In genomic region chr17:19307521-19307920, GRCh38 we compare ENCODE assay signal across 18 cellular contexts. TPM values are rescaled to one million over a fixed set of nuclear protein-coding genes. Genes with fewer than 3 reads are reported as not detected.
DNase-seq lines count a peak whose midpoint lies in the region; ATAC-seq, FAIRE-seq and TF ChIP-seq lines count a peak whose summit lies in the region.
"Had no signal": no experiment of that assay in that cellular context is flagged by ENCODE, and none has a peak within 500 bp of the region (broad histone marks: within the 10 kb centered on the region; RNA-seq: fewer than 3 reads in every experiment).

No MANE protein-coding gene starts in this region.

- peaks cover 0 to 6% (median 0%) of the 10 kb centered on the region in 4 donors for H3K36me3 ChIP-seq in right lobe of liver
- peaks cover 9 to 19% of the 10 kb centered on the region in 2 experiments for H3K36me3 ChIP-seq in HepG2 (replicated peaks in 1 of 2; ENCODE audit: control insufficient read depth in 1 of 2, insufficient read depth in 2 of 2, low read length in 2 of 2)
- H3K36me3 ChIP-seq in endodermal cell (ENCODE audit: control insufficient read depth, insufficient read depth, low read length): peaks cover 15% of the 10 kb centered on the region

- peak overlapping the region; percentile 66; the same call in 1 of the 2 replicates for H3K27ac Mint-ChIP-seq in WTC11
- no peak overlapping the region for H3K27ac Mint-ChIP-seq in endodermal cell
- no peak overlapping the region for H3K27ac Mint-ChIP-seq in HFFc6

- POLR2A ChIA-PET in HepG2 (lab: Yijun Ruan, JAX): no interaction called here
- POLR2A ChIA-PET in WTC11 (lab: Charles Lee): interaction anchor here (0.6 to 0.7 kb wide), 2 partner anchors 15 to 61 kb away, joined by 3 to 10 read pairs; no protein-coding TSS in a partner anchor

- H2AFZ ChIP-seq in HepG2 (ENCODE audit: low read length): no peak overlapping the region
- H2AFZ ChIP-seq: GM23248 had no signal

- no peak for FAIRE-seq in HepG2 (lab: Jason Lieb, UNC)

- no peak for TF ChIP-seq POLR2A in right lobe of liver (IDR thresholded peaks at IDR 0.05)
- no peak for TF ChIP-seq POLR2A in HepG2 (IDR thresholded peaks at IDR 0.05; ENCODE audit: insufficient read depth in 1 of 2, low read depth in 2 of 2, low read length in 2 of 2)

- no peak overlapping the region for H3K27ac ChIP-seq in right lobe of liver
- no peak overlapping the region for H3K27ac ChIP-seq in HepG2 (ENCODE audit: extremely low read length, insufficient read depth, low read length)
- no peak overlapping the region for H3K27ac ChIP-seq in endodermal cell (ENCODE audit: low read depth, low read length)
- H3K27ac ChIP-seq in substantia nigra (ENCODE audit: low read depth, low read length, poor library complexity, severe bottlenecking): peak overlapping the region; percentile 95
- H3K27ac ChIP-seq: GM23248, SJSA1 had no signal

- BruUV-seq in HepG2 (replicated peaks; lab: Mats Ljungman, UMichigan): no TSS peak

- H3K27me3 ChIP-seq in right lobe of liver (no peaks in the 10 kb centered on the region), HepG2 (ENCODE audit: control insufficient read depth in 1 of 2, insufficient read depth in 2 of 2, low read length in 2 of 2) (no peaks in the 10 kb centered on the region), endodermal cell (ENCODE audit: control insufficient read depth, insufficient read depth, low read length, poor library complexity, severe bottlenecking) (no peaks in the 10 kb centered on the region)
- H3K27me3 ChIP-seq: SJSA1 had no signal

- H3K4me1 Mint-ChIP-seq in WTC11 (peaks cover 8% of the 10 kb centered on the region), endodermal cell (no peaks in the 10 kb centered on the region), HFFc6 (ENCODE audit: low read depth) (peaks cover 52% of the 10 kb centered on the region)

- H3K9ac ChIP-seq in HepG2 (ENCODE audit: insufficient read depth, low read depth, low read length) (no peak overlapping the region), endodermal cell (ENCODE audit: extremely low read depth, low read length, poor library complexity, severe bottlenecking) (no peak overlapping the region)
- H3K9ac ChIP-seq: GM23248 had no signal

- H3K9me3 Mint-ChIP-seq in WTC11 (no peaks in the 10 kb centered on the region), endodermal cell (no peaks in the 10 kb centered on the region), HFFc6 (no peaks in the 10 kb centered on the region)
- H3K9me3 Mint-ChIP-seq: CD4-positive, alpha-beta T cell had no signal

- no peak for TF ChIP-seq CTCF in right lobe of liver (IDR thresholded peaks at IDR 0.05)
- TF ChIP-seq CTCF in HepG2 (CRISPR knock-in tag; IDR thresholded peaks at IDR 0.05): no peak
- no peak for TF ChIP-seq CTCF in WTC11 (IDR thresholded peaks at IDR 0.05)
- TF ChIP-seq CTCF in endodermal cell (conservative IDR thresholded peaks at IDR 0.05): no peak
- no peak for TF ChIP-seq CTCF in HFFc6 (IDR thresholded peaks at IDR 0.05)

- ATAC-seq in right lobe of liver (no peak), HepG2 (no peak), WTC11 (no peak), GM18517 (IDR thresholded peaks at IDR 0.05; ENCODE audit: unreplicated experiment) (no peak)

- no peaks in the 10 kb centered on the region for H3K79me2 ChIP-seq in HepG2 (ENCODE audit: insufficient read depth, low read length)

- no peak overlapping the region for H3K4me3 Mint-ChIP-seq in WTC11
- H3K4me3 Mint-ChIP-seq in endodermal cell: no peak overlapping the region
- H3K4me3 Mint-ChIP-seq in HFFc6: no peak overlapping the region
- H3K4me3 Mint-ChIP-seq: CD4-positive, alpha-beta T cell had no signal

- DNase-seq in right lobe of liver: peak in 2 of 3 donors; percentile 8 to 19
- no peak for DNase-seq in HepG2 (ENCODE audit: low spot score)
- no peak for DNase-seq in WTC11 (ENCODE audit: low spot score)
- peak; percentile 25 for DNase-seq in endodermal cell
- DNase-seq in substantia nigra (lab: John Stamatoyannopoulos, UW): no peak
- no peak for DNase-seq in AG08396 (ENCODE audit: low spot score)
- DNase-seq in HFFc6: no peak
- DNase-seq: CD4-positive, alpha-beta T cell; DMS53; GM23248; HCEC 1CT; MV-4-11; NCI-H1417; NCI-H1930; NCI-H510A; NCI-H774 had no signal

- H3K9me3 ChIP-seq in right lobe of liver (no peaks in the 10 kb centered on the region), HepG2 (ENCODE audit: low read length) (no peaks in the 10 kb centered on the region), endodermal cell (ENCODE audit: control insufficient read depth, low read length) (no peaks in the 10 kb centered on the region)
- H3K9me3 ChIP-seq: SJSA1 had no signal

- no peak overlapping the region for H3K4me2 ChIP-seq in HepG2 (ENCODE audit: low read depth, low read length)

- WGBS in right lobe of liver (ENCODE audit: insufficient coverage, low coverage, low lambda C conversion rate, missing lambda C conversion rate): 90% methylated on average over 7 of the region's 10 CpGs
- WGBS in HepG2 (ENCODE audit: low lambda C conversion rate): 95% methylated on average over 10 of the region's 10 CpGs
- WGBS in endodermal cell (ENCODE audit: insufficient coverage in 1 of 2, insufficient read length in 1 of 2), 2 experiments: 94 to 97% methylated on average over 3 to 10 of the region's 10 CpGs

- H3K36me3 Mint-ChIP-seq in WTC11: peaks cover 15% of the 10 kb centered on the region
- H3K36me3 Mint-ChIP-seq in endodermal cell (ENCODE audit: low read depth): peaks cover 23% of the 10 kb centered on the region
- H3K36me3 Mint-ChIP-seq in HFFc6 (ENCODE audit: low read depth): peaks cover 16% of the 10 kb centered on the region

- H3K27me3 Mint-ChIP-seq in WTC11 (ENCODE audit: low read depth): no peaks in the 10 kb centered on the region
- H3K27me3 Mint-ChIP-seq in endodermal cell (ENCODE audit: insufficient read depth): no peaks in the 10 kb centered on the region
- no peaks in the 10 kb centered on the region; the same call in 1 of the 2 replicates for H3K27me3 Mint-ChIP-seq in HFFc6 (ENCODE audit: insufficient read depth)

- TF ChIP-seq RAD21 in HepG2 (CRISPR knock-in tag; IDR thresholded peaks at IDR 0.05): no peak

- intact Hi-C loops in right lobe of liver (cut with DNase I): no loop called here
- intact Hi-C loops in HepG2 (cut with micrococcal nuclease; ENCODE audit: unreplicated experiment): no loop called here

- CTCF ChIA-PET in HepG2 (lab: Yijun Ruan, JAX; ENCODE audit: low intra/inter-chr PET ratio, low total read pairs): no interaction called here
- CTCF ChIA-PET in WTC11 (lab: Charles Lee): no interaction called here

- no peaks in the 10 kb centered on the region for H4K20me1 ChIP-seq in HepG2 (ENCODE audit: insufficient read depth, low read length)

- no peak for TF ChIP-seq EP300 in HepG2 (IDR thresholded peaks at IDR 0.05; ENCODE audit: low read depth in 2 of 2, low read length in 2 of 2)
- TF ChIP-seq EP300 in HepG2 (CRISPR knock-in tag; IDR thresholded peaks at IDR 0.05; ENCODE audit: borderline replicate concordance): no peak

- in situ Hi-C loops in HepG2 (cut with HindIII; ENCODE audit: extremely low pct_ligation_motif_present, low pct_unique_long_range_greater_than_20kb): no loop called here

- H3K4me1 ChIP-seq in right lobe of liver: peaks cover 0 to 14% (median 0%) of the 10 kb centered on the region in 4 donors
- peaks cover 36% of the 10 kb centered on the region for H3K4me1 ChIP-seq in HepG2 (ENCODE audit: insufficient read depth, low read length)
- H3K4me1 ChIP-seq in endodermal cell (ENCODE audit: control insufficient read depth, insufficient read depth, low read length): no peaks in the 10 kb centered on the region

- H3K4me3 ChIP-seq in right lobe of liver: no peak overlapping the region
- no peak overlapping the region for H3K4me3 ChIP-seq in HepG2 (replicated peaks in 1 of 3; ENCODE audit: insufficient read depth in 1 of 3, low read depth in 2 of 3, low read length in 3 of 3)
- H3K4me3 ChIP-seq in endodermal cell (ENCODE audit: low read length): no peak overlapping the region
- H3K4me3 ChIP-seq: GM23248, SJSA1 had no signal

TF ChIP-seq in HepG2, 621 proteins besides CTCF, POLR2A, EP300 and RAD21 (continues in another document):
- TF ChIP-seq ZNF101 (CRISPR knock-in tag; IDR thresholded peaks at IDR 0.05; ENCODE audit: borderline replicate concordance, low read depth): no peak

RNA-seq across cellular contexts. Expression of gene B9D1, which starts 55.0 kb away (rescaled TPM):
- total RNA-seq in right lobe of liver (10 to 100 TPM in 2 of 6 experiments, 1 to 10 TPM in 4; 2.3 to 27.9 (median 5.7) TPM), HepG2 (2016; rRNA removed; fragmentation: Illumina TruSeq; extraction: Trizol) (26.2 and 27.7 TPM in 2 replicates), WTC11 (2021) (31.9 to 39.2 TPM (median 39.0 TPM) in 3 replicates), endodermal cell (10 to 100 TPM; 37.7 to 42.8 TPM)
- total RNA-seq in HepG2 (2016; cell fraction: cytosol; rRNA removed; fragmentation: Illumina TruSeq; extraction: Trizol; ENCODE audit: low read depth): 7.2 and 9.1 TPM in 2 replicates
- 28.5 TPM in 2 replicates for total RNA-seq in HepG2 (2016; cell fraction: insoluble cytoplasmic fraction; rRNA removed; fragmentation: Illumina TruSeq; extraction: Trizol)
- 9.6 and 12.5 TPM in 2 replicates for total RNA-seq in HepG2 (2016; cell fraction: membrane; rRNA removed; fragmentation: Illumina TruSeq; extraction: Trizol)
- 16.8 and 19.2 TPM in 2 replicates for total RNA-seq in HepG2 (2016; cell fraction: nucleus; rRNA removed; fragmentation: Illumina TruSeq; extraction: Trizol)
- 28.7 and 31.1 TPM in 2 replicates for polyA plus RNA-seq in HepG2 (2011; rRNA removed)
- 19.7 and 34.3 TPM in 2 replicates for polyA plus RNA-seq in HepG2 (2011; cell fraction: cytosol; rRNA removed)
- polyA plus RNA-seq in HepG2 (2011; cell fraction: nucleus; rRNA removed): 46.3 and 48.7 TPM in 2 replicates
- polyA plus RNA-seq in HepG2 (2012): 11.8 and 12.8 TPM in 2 replicates
- 6.7 and 10.3 TPM in 2 replicates for polyA plus RNA-seq in HepG2 (2016; cell fraction: cytosol; fragmentation: Illumina TruSeq; extraction: Trizol; ENCODE audit: low read depth)
- polyA plus RNA-seq in HepG2 (2016; cell fraction: insoluble cytoplasmic fraction; fragmentation: Illumina TruSeq; extraction: Trizol; ENCODE audit: low read depth): 27.9 and 32.0 TPM in 2 replicates
- polyA plus RNA-seq in HepG2 (2016; cell fraction: membrane; fragmentation: Illumina TruSeq; extraction: Trizol; ENCODE audit: low read depth): 6.2 and 7.2 TPM in 2 replicates
- 31.9 and 36.2 TPM in 2 replicates for polyA plus RNA-seq in HepG2 (2016; cell fraction: nucleus; fragmentation: Illumina TruSeq; extraction: Trizol; ENCODE audit: insufficient read depth, low read depth)
- 24.4 and 68.8 TPM in 2 replicates for polyA minus RNA-seq in HepG2 (2011; rRNA and poly(A)+ RNA removed; ENCODE audit: low replicate concordance)
- polyA minus RNA-seq in HepG2 (2011; cell fraction: cytosol; rRNA and poly(A)+ RNA removed): 7.4 and 11.4 TPM in 2 replicates
- polyA minus RNA-seq in HepG2 (2011; cell fraction: nucleus; rRNA and poly(A)+ RNA removed): 19.1 and 22.0 TPM in 2 replicates
- polyA plus RNA-seq in endodermal cell (2013, experiment 1 of 2): 28.5 TPM
- 25.0 TPM for polyA plus RNA-seq in endodermal cell (2013, experiment 2 of 2)
- 10 to 100 TPM; 18.0 to 28.9 (median 24.5) TPM for total RNA-seq in HFFc6 (2021; fragmentation: NEBNext Ultra II Directional; extraction: Animal tissue kit (Norgen Biotek cat#: 25700))

Comparison
In these comparisons a context has a peak if more than half of its experiments do, and no peak if none do; other contexts are left out.
1. DNase-seq: peak in right lobe of liver (2 of 3) and endodermal cell (single experiment); none in HepG2 (single experiment), WTC11 (single experiment), substantia nigra (0 of 49), AG08396 (single experiment) and HFFc6 (single experiment).